In the genomic region with DNA sequence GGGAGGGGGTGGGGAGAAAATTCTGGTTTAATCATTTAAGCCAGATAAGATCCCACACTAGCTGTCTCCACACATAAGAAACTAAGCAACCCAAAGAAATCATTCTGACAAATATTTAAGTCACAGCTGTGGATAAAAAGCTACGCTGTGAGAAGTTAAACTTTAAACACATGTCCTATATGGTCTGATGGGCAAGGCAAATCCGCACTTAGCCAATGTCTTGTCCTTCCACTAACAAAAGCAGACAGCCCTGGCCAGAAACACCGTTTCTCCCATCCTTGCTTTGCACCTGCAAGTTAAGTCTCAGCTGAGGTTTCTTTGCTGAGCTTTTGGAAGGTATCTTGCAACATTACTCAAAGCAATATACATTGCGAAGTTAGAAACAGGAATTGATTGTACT, we compare ENCODE assay signal across 8 cellular contexts.
DNase-seq lines count a peak whose midpoint lies in the region; ATAC-seq and TF ChIP-seq lines count a peak whose summit lies in the region.

No MANE protein-coding gene starts in this region.

- CTCF ChIA-PET in BJ (lab: Yijun Ruan, JAX): interaction anchor here (0.9 to 5.0 kb wide), 7 partner anchors 9 to 347 kb away, joined by 3 to 47 read pairs (median 6); no protein-coding TSS in a partner anchor

- DNase-seq in BJ (ENCODE audit: low read depth) (no peak), ascending aorta (ENCODE audit: low spot score in 2 of 2) (no peak), prostate gland (ENCODE audit: low spot score) (no peak), AG20443 (ENCODE audit: low spot score) (no peak), SHP77 (lab: John Stamatoyannopoulos, UW) (no peak), SKM-1 (lab: John Stamatoyannopoulos, UW; ENCODE audit: unreplicated experiment) (no peak)

- ATAC-seq in GM21529 (IDR thresholded peaks at IDR 0.05; ENCODE audit: unreplicated experiment): peak; percentile 6

- peak overlapping the region; percentile 72 to 76 for H3K27ac ChIP-seq in ascending aorta
- peak overlapping the region; percentile 85 for H3K27ac ChIP-seq in muscle layer of duodenum (ENCODE audit: low read length)
- H3K27ac ChIP-seq in prostate gland: peak overlapping the region in 1 of 2 donors; percentile 81

- peaks cover 14 to 49% of the 10 kb centered on the region in 2 donors for H3K4me1 ChIP-seq in ascending aorta
- H3K4me1 ChIP-seq in muscle layer of duodenum (ENCODE audit: control insufficient read depth in 1 of 2, insufficient read depth in 2 of 2, low read length in 2 of 2): peaks cover 7 to 21% of the 10 kb centered on the region in 2 donors
- no peaks in the 10 kb centered on the region for H3K4me1 ChIP-seq in prostate gland (replicated peaks)

- no peak for TF ChIP-seq CTCF in BJ (IDR thresholded peaks at IDR 0.05; ENCODE audit: insufficient read depth, low read depth, low read length)
- TF ChIP-seq CTCF in ascending aorta (IDR thresholded peaks at IDR 0.05): no peak
- no peak for TF ChIP-seq CTCF in prostate gland (IDR thresholded peaks at IDR 0.05)

- H3K36me3 ChIP-seq in BJ (ENCODE audit: control insufficient read depth, insufficient read depth, low read length) (no peaks in the 10 kb centered on the region; the same call in 1 of the 2 replicates), ascending aorta (no peaks in the 10 kb centered on the region), muscle layer of duodenum (ENCODE audit: control insufficient read depth in 1 of 2, insufficient read depth in 2 of 2, low read length in 2 of 2) (peaks cover 0 to 4% of the 10 kb centered on the region in 2 donors), prostate gland (no peaks in the 10 kb centered on the region)

- WGBS in prostate gland: 70% methylated on average over 4 of the region's 4 CpGs

- TF ChIP-seq POLR2A in prostate gland (IDR thresholded peaks at IDR 0.05): no peak

- intact Hi-C loops in ascending aorta (cut with DNase I): no loop called here
- intact Hi-C loops in prostate gland (cut with DNase I): no loop called here

- H3K9me3 ChIP-seq in ascending aorta: no peaks in the 10 kb centered on the region
- no peaks in the 10 kb centered on the region for H3K9me3 ChIP-seq in muscle layer of duodenum (ENCODE audit: control insufficient read depth in 1 of 2, low read length in 2 of 2)
- H3K9me3 ChIP-seq in prostate gland: no peaks in the 10 kb centered on the region

- no peaks in the 10 kb centered on the region for H3K27me3 ChIP-seq in BJ (ENCODE audit: control insufficient read depth, insufficient read depth, low read length)
- H3K27me3 ChIP-seq in ascending aorta: no peaks in the 10 kb centered on the region
- no peaks in the 10 kb centered on the region for H3K27me3 ChIP-seq in muscle layer of duodenum (ENCODE audit: low read depth, low read length)
- no peaks in the 10 kb centered on the region for H3K27me3 ChIP-seq in prostate gland (replicated peaks; ENCODE audit: insufficient read depth)

- peak overlapping the region; percentile 76 for H3K4me3 ChIP-seq in BJ (ENCODE audit: low read depth, low read length)
- peak overlapping the region; percentile 84 to 86 for H3K4me3 ChIP-seq in ascending aorta
- H3K4me3 ChIP-seq in muscle layer of duodenum (ENCODE audit: low read depth in 1 of 2, low read length in 2 of 2): peak overlapping the region; percentile 74 to 89
- H3K4me3 ChIP-seq in prostate gland: peak overlapping the region in 1 of 2 donors; percentile 60

- POLR2A ChIA-PET in BJ (lab: Charles Lee): no interaction called here
